8 cellular contexts compared by ENCODE assay signal in the genomic region with DNA sequence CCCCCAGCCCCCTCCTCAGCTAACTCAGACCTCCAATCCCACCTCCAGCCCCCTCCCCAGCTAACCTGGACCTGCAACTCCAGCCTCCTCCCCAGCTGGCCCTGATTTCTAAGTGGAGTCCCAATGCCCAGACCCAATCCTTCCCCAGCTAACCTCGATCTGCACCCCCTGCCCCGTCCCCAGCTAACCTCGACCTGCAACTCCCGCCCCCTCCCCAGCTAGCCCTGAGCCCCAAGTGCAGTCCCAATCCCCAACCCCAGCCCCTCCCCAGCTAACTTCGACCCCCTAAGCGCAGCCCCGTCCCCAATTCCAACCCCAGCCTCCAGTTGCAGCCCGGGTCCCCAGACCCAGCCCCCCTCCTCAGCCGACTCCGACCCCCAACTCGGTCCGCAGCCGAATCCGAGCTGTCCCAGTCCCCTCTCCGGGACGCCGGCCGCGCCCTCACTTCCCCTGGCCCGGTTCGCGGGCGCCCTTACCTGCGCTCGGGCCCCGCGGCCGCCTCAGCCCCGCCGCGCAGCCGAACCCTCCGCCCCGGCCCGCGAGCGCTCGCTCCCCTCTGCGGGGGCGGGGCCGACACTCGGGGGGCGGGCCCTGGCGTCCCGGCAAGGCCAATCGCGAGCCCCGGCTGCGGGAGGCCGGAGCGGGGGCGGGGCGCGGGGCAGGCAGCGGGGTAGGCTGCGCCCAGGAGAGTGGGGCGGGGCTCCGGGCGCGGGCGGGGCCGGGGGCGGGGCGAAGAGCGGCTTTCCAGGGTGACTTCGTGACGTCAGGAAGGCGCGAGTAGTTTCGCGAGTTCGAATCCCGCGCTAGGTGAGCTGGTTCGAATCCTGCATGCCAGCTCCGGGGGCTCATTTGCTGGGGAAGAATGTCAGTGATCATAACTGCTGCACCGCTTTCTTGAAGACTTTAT. TPM values are rescaled to one million over a fixed set of nuclear protein-coding genes. Genes with fewer than 3 reads are reported as not detected.
DNase-seq lines count a peak whose midpoint lies in the region; ATAC-seq, FAIRE-seq and TF ChIP-seq lines count a peak whose summit lies in the region.

A gene (minus strand): TSS at position 525 of the 907 bp plus-strand sequence. CDS start 182,006 bp downstream, outside the sequence.

- H3K27ac Mint-ChIP-seq in activated CD4-positive, alpha-beta T cell treated with anti-CD3 and anti-CD28 coated beads, Interleukin-2, amount 10 ng/mL, durations not matched to agents 24 days and 14 days: no peak within 1 kb of the TSS

- H3K27me3 Mint-ChIP-seq in activated CD4-positive, alpha-beta T cell treated with anti-CD3 and anti-CD28 coated beads, Interleukin-2, amount 10 ng/mL, durations not matched to agents 24 days and 14 days: peaks cover 11% of the 10 kb centered on the region

- peak within 1 kb of the TSS; percentile 71 for H3K4me3 Mint-ChIP-seq in activated CD4-positive, alpha-beta T cell treated with anti-CD3 and anti-CD28 coated beads, Interleukin-2, amount 10 ng/mL, durations not matched to agents 24 days and 14 days

- ATAC-seq in HG02610 (IDR thresholded peaks at IDR 0.05; ENCODE audit: unreplicated experiment): peak; percentile 74

- no peaks in the 10 kb centered on the region for H3K9me3 Mint-ChIP-seq in activated CD4-positive, alpha-beta T cell treated with anti-CD3 and anti-CD28 coated beads, Interleukin-2, amount 10 ng/mL, durations not matched to agents 24 days and 14 days

- intact Hi-C loops in activated CD4-positive, alpha-beta T cell treated with anti-CD3 and anti-CD28 coated beads, Interleukin-2, amount 10 ng/mL, durations not matched to agents 24 days and 14 days (cut with micrococcal nuclease): no loop called here

- TF ChIP-seq CTCF in GM12865 (IDR thresholded peaks at IDR 0.05; ENCODE audit: insufficient read depth, low read depth, low read length, missing control alignments): no peak

- no peak for FAIRE-seq in RCC 7860 (lab: Jason Lieb, UNC)

- H3K4me1 Mint-ChIP-seq in activated CD4-positive, alpha-beta T cell treated with anti-CD3 and anti-CD28 coated beads, Interleukin-2, amount 10 ng/mL, durations not matched to agents 24 days and 14 days: peaks cover 5% of the 10 kb centered on the region

- H3K4me3 ChIP-seq in GM12865 (ENCODE audit: low read depth, low read length): peak within 1 kb of the TSS; percentile 86

- H3K27ac ChIP-seq in cingulate gyrus (ENCODE audit: low read depth, low read length): peak within 1 kb of the TSS; percentile 65
- H3K27ac ChIP-seq in layer of hippocampus (ENCODE audit: low read depth, low read length): peak within 1 kb of the TSS; percentile 78

- no peaks in the 10 kb centered on the region for H3K36me3 Mint-ChIP-seq in activated CD4-positive, alpha-beta T cell treated with anti-CD3 and anti-CD28 coated beads, Interleukin-2, amount 10 ng/mL, durations not matched to agents 24 days and 14 days (ENCODE audit: low read depth)

- DNase-seq in GM12865 (ENCODE audit: low read depth) (peak; percentile 97), NCI-H2171 (lab: John Stamatoyannopoulos, UW) (peak; percentile 92), RCC 7860 (ENCODE audit: low spot score) (no peak)
- peak; percentile 98 for DNase-seq in activated CD4-positive, alpha-beta T cell treated with anti-CD3 and anti-CD28 coated beads, Interleukin-2, amount 10 ng/mL, durations not matched to agents 24 days and 14 days
- DNase-seq in stimulated activated CD4-positive, alpha-beta T cell treated with anti-CD3 and anti-CD28 coated beads, Interleukin-15, amount 100 ng/mL, for 48 hours (ENCODE audit: low read depth in 2 of 2): peak; percentile 90 to 98

- no peaks in the 10 kb centered on the region for H3K27me3 ChIP-seq in layer of hippocampus (ENCODE audit: control insufficient read depth, insufficient read depth, low read length)

RNA-seq across cellular contexts. Expression of the gene that starts here (rescaled TPM):
- 0.07 and 0.09 TPM in 2 replicates for total RNA-seq in activated CD4-positive, alpha-beta T cell treated with anti-CD3 and anti-CD28 coated beads, Interleukin-2, amount 10 ng/mL, durations not matched to agents 24 days and 14 days

Comparison
In these comparisons a context has a peak if more than half of its experiments do, and no peak if none do; other contexts are left out.
1. Peak in DNase-seq in activated CD4-positive, alpha-beta T cell treated with anti-CD3 and anti-CD28 coated beads, Interleukin-2, amount 10 ng/mL, durations not matched to agents 24 days and 14 days; RNA of the gene not detected or under 1 TPM.